In the genomic region with DNA sequence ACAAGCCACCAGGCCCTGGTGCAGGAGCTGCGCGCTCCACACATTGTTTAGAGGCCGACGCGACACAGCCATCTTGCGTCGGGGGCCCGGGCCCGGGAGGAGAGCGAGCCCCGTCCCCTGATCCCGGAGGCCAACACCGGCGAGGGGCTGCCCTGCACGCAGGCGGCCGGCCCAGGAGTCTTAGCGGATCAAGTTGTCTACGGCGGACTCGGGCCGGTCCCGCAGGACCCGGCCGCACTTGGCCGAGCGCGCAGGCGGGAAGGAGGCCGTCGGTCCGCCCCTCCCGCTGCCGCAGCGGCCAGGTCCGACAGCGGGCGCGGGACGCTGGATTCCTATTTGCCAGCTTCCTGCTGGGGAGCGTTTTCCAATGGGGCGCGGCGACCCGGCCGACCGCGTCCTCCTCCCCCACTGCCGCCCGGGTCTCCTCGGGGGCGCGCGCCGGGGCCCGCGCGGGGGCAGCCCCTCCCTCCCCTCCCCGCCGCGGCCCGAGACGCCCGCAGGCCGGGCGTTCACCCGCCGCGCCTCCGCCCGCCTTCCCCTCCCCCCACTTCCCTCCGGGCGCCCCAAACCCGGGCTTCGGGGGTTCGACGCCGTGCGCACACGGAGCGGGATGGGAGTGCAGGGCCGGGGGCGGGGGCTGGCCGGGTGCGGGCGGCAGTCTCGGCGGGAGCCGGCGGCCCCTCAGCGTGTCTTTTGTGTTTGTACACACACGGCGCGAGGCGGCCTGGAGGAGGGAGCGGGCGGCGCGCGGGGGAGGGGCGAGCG, we compare ENCODE assay signal across 1 cellular context.
A peak's percentile ranks its signal among the peaks of the same experiment; 100 is the strongest.
TF ChIP-seq lines count a peak whose summit lies in the region.

No MANE protein-coding gene starts in this region.

TF ChIP-seq in K562, 482 proteins besides CTCF, POLR2A, EP300 and RAD21 (continued from another document and continues in another):
- TF ChIP-seq CAMTA2 (CRISPR knock-in tag; conservative IDR thresholded peaks at IDR 0.05) (no peak; the same call in 1 of the 2 replicates), ZFX (CRISPR knock-in tag; IDR thresholded peaks at IDR 0.05) (peak; percentile 99), TEAD2 (tag; IDR thresholded peaks at IDR 0.05) (no peak), TRIM24 (IDR thresholded peaks at IDR 0.05) (no peak), ZKSCAN8 (CRISPR knock-in tag; IDR thresholded peaks at IDR 0.05) (peak; percentile 20; the same call in 1 of the 2 replicates), KDM1A (IDR thresholded peaks at IDR 0.05) (0 out of 4 replicates have a peak, but pooled peaks have one; percentile 8 to 46), ZKSCAN3 (CRISPR knock-in tag; IDR thresholded peaks at IDR 0.05) (no peak), TBP (optimal IDR thresholded peaks at IDR 0.05; ENCODE audit: low read depth, low read length) (peak; percentile 54), ZNF785 (CRISPR knock-in tag; IDR thresholded peaks at IDR 0.05) (no peak), DPF2 (IDR thresholded peaks at IDR 0.05) (no peak), MAZ (CRISPR knock-in tag; conservative IDR thresholded peaks at IDR 0.05 in 1 of 2, IDR thresholded peaks at IDR 0.05 in 1 of 2) (peak; percentile 82 to 95), ZNF584 (CRISPR knock-in tag; IDR thresholded peaks at IDR 0.05; ENCODE audit: low read depth) (no peak), ZNF707 (CRISPR knock-in tag; conservative IDR thresholded peaks at IDR 0.05) (no peak), SP2 (IDR thresholded peaks at IDR 0.05; ENCODE audit: extremely low read depth, low read depth, low read length, poor library complexity, severe bottlenecking) (no peak), ZNF75A (CRISPR knock-in tag; IDR thresholded peaks at IDR 0.05) (no peak; the same call in 1 of the 2 replicates), NCOR1 (IDR thresholded peaks at IDR 0.05) (peak; percentile 56), ZNF76 (CRISPR knock-in tag; IDR thresholded peaks at IDR 0.05; ENCODE audit: borderline replicate concordance) (no peak), TCF7L2 (IDR thresholded peaks at IDR 0.05; ENCODE audit: low read depth, low read length) (no peak), ZBED1 (IDR thresholded peaks at IDR 0.05) (no peak), TEAD4 (IDR thresholded peaks at IDR 0.05; ENCODE audit: low read length) (no peak), TEAD4 (CRISPR knock-in tag; IDR thresholded peaks at IDR 0.05; ENCODE audit: borderline replicate concordance) (no peak), CBX8 (IDR thresholded peaks at IDR 0.05; ENCODE audit: borderline replicate concordance, extremely low read depth, low read depth, low read length, poor library complexity, severe bottlenecking) (no peak), SREBF2 (CRISPR knock-in tag; IDR thresholded peaks at IDR 0.05) (no peak), ZFP36 (IDR thresholded peaks at IDR 0.05; ENCODE audit: low read depth, low read length, partially characterized antibody) (no peak), KDM5B (IDR thresholded peaks at IDR 0.05; ENCODE audit: insufficient replicate concordance, low read depth, low read length) (peak; percentile 38), NFIC (IDR thresholded peaks at IDR 0.05) (peak; percentile 32; the same call in 1 of the 2 replicates), ETV6 (IDR thresholded peaks at IDR 0.05; ENCODE audit: borderline replicate concordance in 1 of 2, low read depth in 2 of 2, low read length in 1 of 2) (no peak), ETV6 (CRISPR knock-in tag; IDR thresholded peaks at IDR 0.05; ENCODE audit: borderline replicate concordance) (no peak), NCOA6 (IDR thresholded peaks at IDR 0.05) (peak; percentile 56; the same call in 1 of the 2 replicates), LEF1 (IDR thresholded peaks at IDR 0.05) (no peak), GTF2F1 (IDR thresholded peaks at IDR 0.05; ENCODE audit: low read depth, low read length) (no peak), E2F3 (CRISPR knock-in tag; IDR thresholded peaks at IDR 0.05) (peak; percentile 86), BDP1 (IDR thresholded peaks at IDR 0.05; ENCODE audit: insufficient read depth, insufficient read length) (no peak), EZH2 (IDR thresholded peaks at IDR 0.05; ENCODE audit: borderline replicate concordance, low read depth, low read length) (no peak), SRSF1 (IDR thresholded peaks at IDR 0.05; ENCODE audit: low read depth, low read length) (no peak), DIDO1 (tag; IDR thresholded peaks at IDR 0.05; ENCODE audit: low read depth) (no peak), RCOR1 (IDR thresholded peaks at IDR 0.05; ENCODE audit: borderline replicate concordance in 1 of 2, low read depth in 2 of 2, low read length in 2 of 2) (peak; percentile 24 to 73), PHF8 (IDR thresholded peaks at IDR 0.05; ENCODE audit: borderline replicate concordance, low read length) (peak; percentile 96), ZNF589 (CRISPR knock-in tag; IDR thresholded peaks at IDR 0.05; ENCODE audit: low read depth) (peak; percentile 96), STAG1 (CRISPR knock-in tag; IDR thresholded peaks at IDR 0.05; ENCODE audit: borderline replicate concordance) (peak; percentile 58), POLR2H (tag; IDR thresholded peaks at IDR 0.05; ENCODE audit: low read depth) (peak; percentile 86), ZC3H8 (IDR thresholded peaks at IDR 0.05) (no peak), NR4A1 (CRISPR knock-in tag; IDR thresholded peaks at IDR 0.05) (peak; percentile 58; the same call in 1 of the 2 replicates), NR4A1 (tag; IDR thresholded peaks at IDR 0.05) (peak; percentile 67), NFIX (CRISPR knock-in tag; IDR thresholded peaks at IDR 0.05; ENCODE audit: low read depth) (no peak), ZNF143 (CRISPR knock-in tag; IDR thresholded peaks at IDR 0.05) (no peak), KDM2B (CRISPR knock-in tag; IDR thresholded peaks at IDR 0.05) (no peak), CBX3 (IDR thresholded peaks at IDR 0.05; ENCODE audit: borderline replicate concordance in 1 of 2, low read length in 2 of 2) (no peak), LARP7 (IDR thresholded peaks at IDR 0.05) (no peak), PHF20 (IDR thresholded peaks at IDR 0.05; ENCODE audit: partially characterized antibody) (peak; percentile 51), ZNF41 (CRISPR knock-in tag; conservative IDR thresholded peaks at IDR 0.05) (no peak), FUS (optimal IDR thresholded peaks at IDR 0.05; ENCODE audit: low read depth, low read length) (peak; percentile 52), ZNF121 (CRISPR knock-in tag; conservative IDR thresholded peaks at IDR 0.05) (no peak)
- TF ChIP-seq, protein P1, sequence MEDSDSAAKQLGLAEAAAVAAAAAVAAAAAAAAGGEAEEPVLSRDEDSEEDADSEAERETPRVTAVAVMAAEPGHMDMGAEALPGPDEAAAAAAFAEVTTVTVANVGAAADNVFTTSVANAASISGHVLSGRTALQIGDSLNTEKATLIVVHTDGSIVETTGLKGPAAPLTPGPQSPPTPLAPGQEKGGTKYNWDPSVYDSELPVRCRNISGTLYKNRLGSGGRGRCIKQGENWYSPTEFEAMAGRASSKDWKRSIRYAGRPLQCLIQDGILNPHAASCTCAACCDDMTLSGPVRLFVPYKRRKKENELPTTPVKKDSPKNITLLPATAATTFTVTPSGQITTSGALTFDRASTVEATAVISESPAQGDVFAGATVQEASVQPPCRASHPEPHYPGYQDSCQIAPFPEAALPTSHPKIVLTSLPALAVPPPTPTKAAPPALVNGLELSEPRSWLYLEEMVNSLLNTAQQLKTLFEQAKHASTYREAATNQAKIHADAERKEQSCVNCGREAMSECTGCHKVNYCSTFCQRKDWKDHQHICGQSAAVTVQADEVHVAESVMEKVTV (CRISPR knock-in tag; IDR thresholded peaks at IDR 0.05), result no peak
- TF ChIP-seq, protein P2, sequence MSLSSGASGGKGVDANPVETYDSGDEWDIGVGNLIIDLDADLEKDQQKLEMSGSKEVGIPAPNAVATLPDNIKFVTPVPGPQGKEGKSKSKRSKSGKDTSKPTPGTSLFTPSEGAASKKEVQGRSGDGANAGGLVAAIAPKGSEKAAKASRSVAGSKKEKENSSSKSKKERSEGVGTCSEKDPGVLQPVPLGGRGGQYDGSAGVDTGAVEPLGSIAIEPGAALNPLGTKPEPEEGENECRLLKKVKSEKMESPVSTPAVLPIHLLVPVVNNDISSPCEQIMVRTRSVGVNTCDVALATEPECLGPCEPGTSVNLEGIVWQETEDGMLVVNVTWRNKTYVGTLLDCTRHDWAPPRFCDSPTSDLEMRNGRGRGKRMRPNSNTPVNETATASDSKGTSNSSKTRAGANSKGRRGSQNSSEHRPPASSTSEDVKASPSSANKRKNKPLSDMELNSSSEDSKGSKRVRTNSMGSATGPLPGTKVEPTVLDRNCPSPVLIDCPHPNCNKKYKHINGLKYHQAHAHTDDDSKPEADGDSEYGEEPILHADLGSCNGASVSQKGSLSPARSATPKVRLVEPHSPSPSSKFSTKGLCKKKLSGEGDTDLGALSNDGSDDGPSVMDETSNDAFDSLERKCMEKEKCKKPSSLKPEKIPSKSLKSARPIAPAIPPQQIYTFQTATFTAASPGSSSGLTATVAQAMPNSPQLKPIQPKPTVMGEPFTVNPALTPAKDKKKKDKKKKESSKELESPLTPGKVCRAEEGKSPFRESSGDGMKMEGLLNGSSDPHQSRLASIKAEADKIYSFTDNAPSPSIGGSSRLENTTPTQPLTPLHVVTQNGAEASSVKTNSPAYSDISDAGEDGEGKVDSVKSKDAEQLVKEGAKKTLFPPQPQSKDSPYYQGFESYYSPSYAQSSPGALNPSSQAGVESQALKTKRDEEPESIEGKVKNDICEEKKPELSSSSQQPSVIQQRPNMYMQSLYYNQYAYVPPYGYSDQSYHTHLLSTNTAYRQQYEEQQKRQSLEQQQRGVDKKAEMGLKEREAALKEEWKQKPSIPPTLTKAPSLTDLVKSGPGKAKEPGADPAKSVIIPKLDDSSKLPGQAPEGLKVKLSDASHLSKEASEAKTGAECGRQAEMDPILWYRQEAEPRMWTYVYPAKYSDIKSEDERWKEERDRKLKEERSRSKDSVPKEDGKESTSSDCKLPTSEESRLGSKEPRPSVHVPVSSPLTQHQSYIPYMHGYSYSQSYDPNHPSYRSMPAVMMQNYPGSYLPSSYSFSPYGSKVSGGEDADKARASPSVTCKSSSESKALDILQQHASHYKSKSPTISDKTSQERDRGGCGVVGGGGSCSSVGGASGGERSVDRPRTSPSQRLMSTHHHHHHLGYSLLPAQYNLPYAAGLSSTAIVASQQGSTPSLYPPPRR (CRISPR knock-in tag; IDR thresholded peaks at IDR 0.05; ENCODE audit: borderline replicate concordance), result no peak
- TF ChIP-seq, protein P3, sequence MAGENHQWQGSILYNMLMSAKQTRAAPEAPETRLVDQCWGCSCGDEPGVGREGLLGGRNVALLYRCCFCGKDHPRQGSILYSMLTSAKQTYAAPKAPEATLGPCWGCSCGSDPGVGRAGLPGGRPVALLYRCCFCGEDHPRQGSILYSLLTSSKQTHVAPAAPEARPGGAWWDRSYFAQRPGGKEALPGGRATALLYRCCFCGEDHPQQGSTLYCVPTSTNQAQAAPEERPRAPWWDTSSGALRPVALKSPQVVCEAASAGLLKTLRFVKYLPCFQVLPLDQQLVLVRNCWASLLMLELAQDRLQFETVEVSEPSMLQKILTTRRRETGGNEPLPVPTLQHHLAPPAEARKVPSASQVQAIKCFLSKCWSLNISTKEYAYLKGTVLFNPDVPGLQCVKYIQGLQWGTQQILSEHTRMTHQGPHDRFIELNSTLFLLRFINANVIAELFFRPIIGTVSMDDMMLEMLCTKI (IDR thresholded peaks at IDR 0.05; ENCODE audit: partially characterized antibody), result no peak
- TF ChIP-seq, protein P4, sequence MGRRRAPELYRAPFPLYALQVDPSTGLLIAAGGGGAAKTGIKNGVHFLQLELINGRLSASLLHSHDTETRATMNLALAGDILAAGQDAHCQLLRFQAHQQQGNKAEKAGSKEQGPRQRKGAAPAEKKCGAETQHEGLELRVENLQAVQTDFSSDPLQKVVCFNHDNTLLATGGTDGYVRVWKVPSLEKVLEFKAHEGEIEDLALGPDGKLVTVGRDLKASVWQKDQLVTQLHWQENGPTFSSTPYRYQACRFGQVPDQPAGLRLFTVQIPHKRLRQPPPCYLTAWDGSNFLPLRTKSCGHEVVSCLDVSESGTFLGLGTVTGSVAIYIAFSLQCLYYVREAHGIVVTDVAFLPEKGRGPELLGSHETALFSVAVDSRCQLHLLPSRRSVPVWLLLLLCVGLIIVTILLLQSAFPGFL (CRISPR knock-in tag; IDR thresholded peaks at IDR 0.05), result no peak
- TF ChIP-seq, protein P5, sequence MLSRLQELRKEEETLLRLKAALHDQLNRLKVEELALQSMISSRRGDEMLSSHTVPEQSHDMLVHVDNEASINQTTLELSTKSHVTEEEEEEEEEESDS (CRISPR knock-in tag; IDR thresholded peaks at IDR 0.05), result no peak
- TF ChIP-seq, protein P6, sequence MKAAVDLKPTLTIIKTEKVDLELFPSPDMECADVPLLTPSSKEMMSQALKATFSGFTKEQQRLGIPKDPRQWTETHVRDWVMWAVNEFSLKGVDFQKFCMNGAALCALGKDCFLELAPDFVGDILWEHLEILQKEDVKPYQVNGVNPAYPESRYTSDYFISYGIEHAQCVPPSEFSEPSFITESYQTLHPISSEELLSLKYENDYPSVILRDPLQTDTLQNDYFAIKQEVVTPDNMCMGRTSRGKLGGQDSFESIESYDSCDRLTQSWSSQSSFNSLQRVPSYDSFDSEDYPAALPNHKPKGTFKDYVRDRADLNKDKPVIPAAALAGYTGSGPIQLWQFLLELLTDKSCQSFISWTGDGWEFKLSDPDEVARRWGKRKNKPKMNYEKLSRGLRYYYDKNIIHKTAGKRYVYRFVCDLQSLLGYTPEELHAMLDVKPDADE (conservative IDR thresholded peaks at IDR 0.05; ENCODE audit: control insufficient read depth, low read depth, low read length), result peak; percentile 70; the same call in 1 of the 2 replicates
- TF ChIP-seq, protein P7, sequence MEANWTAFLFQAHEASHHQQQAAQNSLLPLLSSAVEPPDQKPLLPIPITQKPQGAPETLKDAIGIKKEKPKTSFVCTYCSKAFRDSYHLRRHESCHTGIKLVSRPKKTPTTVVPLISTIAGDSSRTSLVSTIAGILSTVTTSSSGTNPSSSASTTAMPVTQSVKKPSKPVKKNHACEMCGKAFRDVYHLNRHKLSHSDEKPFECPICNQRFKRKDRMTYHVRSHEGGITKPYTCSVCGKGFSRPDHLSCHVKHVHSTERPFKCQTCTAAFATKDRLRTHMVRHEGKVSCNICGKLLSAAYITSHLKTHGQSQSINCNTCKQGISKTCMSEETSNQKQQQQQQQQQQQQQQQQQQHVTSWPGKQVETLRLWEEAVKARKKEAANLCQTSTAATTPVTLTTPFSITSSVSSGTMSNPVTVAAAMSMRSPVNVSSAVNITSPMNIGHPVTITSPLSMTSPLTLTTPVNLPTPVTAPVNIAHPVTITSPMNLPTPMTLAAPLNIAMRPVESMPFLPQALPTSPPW (CRISPR knock-in tag; IDR thresholded peaks at IDR 0.05), result peak; percentile 99
- TF ChIP-seq, protein P8, sequence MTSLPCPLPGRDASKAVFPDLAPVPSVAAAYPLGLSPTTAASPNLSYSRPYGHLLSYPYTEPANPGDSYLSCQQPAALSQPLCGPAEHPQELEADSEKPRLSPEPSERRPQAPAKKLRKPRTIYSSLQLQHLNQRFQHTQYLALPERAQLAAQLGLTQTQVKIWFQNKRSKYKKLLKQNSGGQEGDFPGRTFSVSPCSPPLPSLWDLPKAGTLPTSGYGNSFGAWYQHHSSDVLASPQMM (CRISPR knock-in tag; IDR thresholded peaks at IDR 0.05), result no peak
- TF ChIP-seq, protein P9, sequence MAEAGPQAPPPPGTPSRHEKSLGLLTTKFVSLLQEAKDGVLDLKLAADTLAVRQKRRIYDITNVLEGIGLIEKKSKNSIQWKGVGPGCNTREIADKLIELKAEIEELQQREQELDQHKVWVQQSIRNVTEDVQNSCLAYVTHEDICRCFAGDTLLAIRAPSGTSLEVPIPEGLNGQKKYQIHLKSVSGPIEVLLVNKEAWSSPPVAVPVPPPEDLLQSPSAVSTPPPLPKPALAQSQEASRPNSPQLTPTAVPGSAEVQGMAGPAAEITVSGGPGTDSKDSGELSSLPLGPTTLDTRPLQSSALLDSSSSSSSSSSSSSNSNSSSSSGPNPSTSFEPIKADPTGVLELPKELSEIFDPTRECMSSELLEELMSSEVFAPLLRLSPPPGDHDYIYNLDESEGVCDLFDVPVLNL (CRISPR knock-in tag; IDR thresholded peaks at IDR 0.05; ENCODE audit: low read depth), result no peak; the same call in 1 of the 2 replicates
